ENCODE assay signal across 21 cellular contexts in the genomic region with DNA sequence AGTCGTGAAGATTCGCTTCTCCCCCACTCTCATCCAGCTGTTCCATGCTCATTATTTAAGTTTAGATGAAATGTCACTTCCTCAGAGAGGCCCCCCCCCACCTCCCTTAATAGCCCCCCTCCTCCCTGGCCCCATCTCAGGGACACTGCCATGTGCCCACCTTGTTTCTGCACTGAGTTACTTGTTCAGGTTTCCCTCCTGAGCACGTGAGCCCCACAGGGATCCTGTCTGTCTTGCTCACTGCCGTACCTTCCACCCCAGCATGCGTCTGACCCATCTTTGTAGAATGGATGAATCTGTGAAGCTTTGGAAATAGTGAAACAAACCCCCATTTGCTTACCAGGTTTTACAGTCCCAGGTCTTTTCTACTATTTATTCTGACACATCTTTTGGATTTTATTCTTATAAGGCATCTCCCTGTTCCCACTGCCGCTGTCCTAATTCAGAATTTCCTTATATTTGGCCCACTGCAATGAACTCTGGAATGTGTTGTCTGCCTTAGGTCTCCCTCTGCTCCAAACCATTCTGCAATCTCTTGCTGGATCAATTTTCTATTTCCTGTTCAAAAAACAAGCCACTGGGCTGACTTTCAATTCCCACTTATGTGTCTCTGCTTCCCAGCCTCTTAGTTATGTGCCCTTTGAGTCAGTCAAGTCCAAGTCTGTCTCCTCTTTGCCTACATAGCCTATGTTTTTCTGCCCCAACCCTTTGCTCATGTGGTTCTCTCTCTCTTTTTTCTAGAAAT.
"Had no signal": no experiment of that assay in that cellular context is flagged by ENCODE, and none has a peak within 500 bp of the region (broad histone marks: within the 10 kb centered on the region; RNA-seq: fewer than 3 reads in every experiment).

No MANE protein-coding gene starts in this region.

- ATAC-seq: activated naive CD8-positive, alpha-beta T cell treated with anti-CD3 and anti-CD28 coated beads, Interleukin-2, amount 50 U/mL, for 24 hours; body of pancreas; foreskin keratinocyte; mucosa of descending colon; natural killer cell treated with Interleukin-12 subunit alpha and Interleukin-12 subunit beta and Interleukin-15 and Interleukin-18, amount 100 ng/mL, for 72 hours; upper lobe of right lung had no signal

- H3K4me1 ChIP-seq: body of pancreas, foreskin keratinocyte, left ventricle myocardium inferior, right atrium auricular region, spleen, upper lobe of right lung had no signal

- H3K27me3 ChIP-seq: body of pancreas, foreskin keratinocyte, right atrium auricular region, spleen, upper lobe of right lung had no signal

- DNase-seq: activated CD4-positive, alpha-beta memory T cell treated with anti-CD3 and anti-CD28 coated beads for 36 hours; activated CD4-positive, alpha-beta T cell treated with anti-CD3 and anti-CD28 coated beads, Interleukin-2, amount 10 ng/mL, durations not matched to agents 24 days and 14 days; activated CD4-positive, CD25-positive, alpha-beta regulatory T cell treated with anti-CD3 and anti-CD28 coated beads, Interleukin-2, amount 50 U/mL, for 72 hours; activated CD8-positive, alpha-beta memory T cell treated with anti-CD3 and anti-CD28 coated beads, Interleukin-2, amount 50 U/mL, for 4 hours; activated gamma-delta T cell; activated naive CD8-positive, alpha-beta T cell treated with anti-CD3 and anti-CD28 coated beads, Interleukin-2, amount 50 U/mL, for 24 hours; activated T-cell treated with anti-CD3 and anti-CD28 coated beads, Interleukin-2, amount 50 U/mL, for 1 hour; body of pancreas; foreskin keratinocyte; islet precursor cell; left ventricle myocardium inferior; mucosa of descending colon; SK-N-SH; spleen; stimulated activated CD4-positive, alpha-beta T cell treated with anti-CD3 and anti-CD28 coated beads, Interleukin-2, amount 100 ng/mL, for 48 hours; SW 1271; T-helper 9 cell; upper lobe of right lung had no signal

- H3K36me3 ChIP-seq: left ventricle myocardium inferior, right atrium auricular region, spleen, upper lobe of right lung had no signal

- H3K27ac ChIP-seq: body of pancreas, foreskin keratinocyte, left ventricle myocardium inferior, right atrium auricular region, spleen, upper lobe of right lung had no signal

- H3K4me3 ChIP-seq: body of pancreas, left ventricle myocardium inferior, lung, mucosa of descending colon, right atrium auricular region, spleen, upper lobe of right lung had no signal

- H3K9me3 ChIP-seq: body of pancreas, left ventricle myocardium inferior, mucosa of descending colon, right atrium auricular region, SK-N-SH, spleen, upper lobe of right lung had no signal
